Comparison of ENCODE assay signal across 9 cellular contexts in the genomic region with DNA sequence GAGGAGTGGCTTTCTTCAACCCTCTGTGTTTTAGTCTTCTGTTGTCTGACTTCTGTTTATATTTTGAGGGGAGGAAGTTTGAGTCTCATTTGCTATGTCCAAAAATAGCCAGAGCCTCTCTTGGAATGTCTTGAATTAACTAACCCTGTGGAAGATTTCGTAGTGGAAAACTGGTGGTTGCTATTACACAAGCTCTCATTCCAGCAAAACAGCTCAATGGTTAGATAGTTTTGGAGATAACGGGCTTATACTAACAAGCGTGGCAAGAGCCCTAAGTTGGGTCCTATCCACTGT. TPM values are rescaled to one million over a fixed set of nuclear protein-coding genes. Genes with fewer than 3 reads are reported as not detected.
DNase-seq lines count a peak whose midpoint lies in the region; ATAC-seq, FAIRE-seq and TF ChIP-seq lines count a peak whose summit lies in the region.
"Had no signal": no experiment of that assay in that cellular context is flagged by ENCODE, and none has a peak within 500 bp of the region (broad histone marks: within the 10 kb centered on the region; RNA-seq: fewer than 3 reads in every experiment).

No MANE protein-coding gene starts in this region.

- H3K27ac Mint-ChIP-seq in memory B cell, result no peak overlapping the region

- H3K9me3 ChIP-seq in Peyer's patch (no peaks in the 10 kb centered on the region), thyroid gland (no peaks in the 10 kb centered on the region)

- TF ChIP-seq POLR2A in Peyer's patch (IDR thresholded peaks at IDR 0.05), result no peak
- no peak for TF ChIP-seq POLR2A in thyroid gland (IDR thresholded peaks at IDR 0.05)

- H3K27me3 ChIP-seq in Peyer's patch, result no peaks in the 10 kb centered on the region
- no peaks in the 10 kb centered on the region for H3K27me3 ChIP-seq in thyroid gland

- no peaks in the 10 kb centered on the region for H3K36me3 Mint-ChIP-seq in memory B cell

- H3K27ac ChIP-seq in Peyer's patch, result peak overlapping the region; percentile 74 to 95 (median 86)
- peak overlapping the region; percentile 91 to 98 (median 98) for H3K27ac ChIP-seq in thyroid gland

- peaks cover 6% of the 10 kb centered on the region for H3K4me1 Mint-ChIP-seq in memory B cell

- H3K4me3 Mint-ChIP-seq in memory B cell, result peak overlapping the region; percentile 90

- FAIRE-seq in endometrium (lab: Jason Lieb, UNC), result peak; percentile 33

- H3K9me3 Mint-ChIP-seq in memory B cell, result no peaks in the 10 kb centered on the region

- H3K36me3 ChIP-seq in Peyer's patch, result no peaks in the 10 kb centered on the region
- H3K36me3 ChIP-seq in thyroid gland, result peaks cover 0 to 3% of the 10 kb centered on the region in 2 donors

- 8 to 24% methylated on average over 3 of the region's 3 CpGs for WGBS in thyroid gland, 2 donors

- TF ChIP-seq CTCF in Peyer's patch (IDR thresholded peaks at IDR 0.05) (no peak), thyroid gland (IDR thresholded peaks at IDR 0.05) (no peak)

- ATAC-seq in memory B cell (ENCODE audit: low read depth), result no peak

- H3K27me3 Mint-ChIP-seq in memory B cell, result peaks cover 34% of the 10 kb centered on the region

- H3K4me3 ChIP-seq in Peyer's patch (peak overlapping the region; percentile 48 to 85 (median 66)), thyroid gland (replicated peaks in 1 of 3) (peak overlapping the region in 2 of 3 donors; percentile 50 to 85)

- DNase-seq in Peyer's patch, result no peak
- no peak for DNase-seq in memory B cell (ENCODE audit: low spot score in 2 of 2)
- no peak for DNase-seq in thyroid gland
- no peak for DNase-seq in stimulated activated CD4-positive, alpha-beta T cell treated with anti-CD3 and anti-CD28 coated beads, Interleukin-4, amount 100 ng/mL, for 1 hour
- no peak for DNase-seq in NCI-H146 (lab: John Stamatoyannopoulos, UW)
- no peak for DNase-seq in DMS 273 (lab: John Stamatoyannopoulos, UW; ENCODE audit: unreplicated experiment)
- no peak for DNase-seq in medulla oblongata (ENCODE audit: extremely low spot score)
- DNase-seq: effector CD4-positive, alpha-beta T cell had no signal

- H3K4me1 ChIP-seq in Peyer's patch (no peaks in the 10 kb centered on the region), thyroid gland (peaks cover 20 to 34% of the 10 kb centered on the region in 2 donors)

- intact Hi-C loops in thyroid gland (cut with DNase I), result no loop called here

RNA-seq across cellular contexts. Expression of gene CCN2, which starts 1.6 kb away (rescaled TPM):
- 100 to 1,000 TPM in 1 of 4 donors, 10 to 100 TPM in 3; 28.7 to 262 (median 72.2) TPM for total RNA-seq in Peyer's patch
- 100 to 1,000 TPM in 3 of 4 donors, 10 to 100 TPM in 1; 40.1 to 173 (median 137) TPM for total RNA-seq in thyroid gland
